Comparison of ENCODE assay signal across 28 cellular contexts in the genomic region with DNA sequence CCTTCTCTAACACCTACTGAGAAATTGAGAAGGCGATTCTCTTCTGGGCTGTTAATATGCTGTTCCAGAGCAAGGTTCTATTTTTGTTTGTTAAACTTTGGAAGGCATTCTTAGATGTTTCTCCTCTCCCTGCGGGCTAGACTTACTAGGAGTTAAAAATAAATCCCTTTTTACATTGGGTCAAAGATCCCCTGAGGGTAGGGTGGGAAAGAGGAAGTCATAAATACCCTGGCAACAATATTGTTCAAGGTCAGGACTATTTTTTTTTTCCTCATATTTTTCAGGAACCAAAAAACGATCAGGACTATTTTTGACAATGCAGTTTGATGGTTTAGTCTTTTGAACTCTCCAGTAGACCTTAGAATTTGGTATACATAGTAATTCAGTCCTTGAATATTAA. TPM values are rescaled to one million over a fixed set of nuclear protein-coding genes. Genes with fewer than 3 reads are reported as not detected.
A peak's percentile ranks its signal among the peaks of the same experiment; 100 is the strongest.
DNase-seq lines count a peak whose midpoint lies in the region; ATAC-seq and TF ChIP-seq lines count a peak whose summit lies in the region.
"Had no signal": no experiment of that assay in that cellular context is flagged by ENCODE, and none has a peak within 500 bp of the region (broad histone marks: within the 10 kb centered on the region; RNA-seq: fewer than 3 reads in every experiment).

No MANE protein-coding gene starts in this region.

- H3K79me2 ChIP-seq in OCI-LY7 (ENCODE audit: insufficient read depth, low read depth, low read length): no peaks in the 10 kb centered on the region

- H3K4me1 ChIP-seq in OCI-LY7 (ENCODE audit: insufficient read depth, low read length, poor library complexity, severe bottlenecking): no peaks in the 10 kb centered on the region

- H4K20me1 ChIP-seq in OCI-LY7 (ENCODE audit: insufficient read depth, low read length): no peaks in the 10 kb centered on the region

- no peak for TF ChIP-seq CTCF in OCI-LY7 (conservative IDR thresholded peaks at IDR 0.05; ENCODE audit: low read length)

- H2AFZ ChIP-seq in OCI-LY7 (ENCODE audit: low read length): 0 out of 2 replicates have a peak overlapping the region, but pooled peaks have one; percentile 36

- no peak overlapping the region for H3K27ac ChIP-seq in OCI-LY7 (ENCODE audit: low read depth, low read length, poor library complexity, severe bottlenecking)
- H3K27ac ChIP-seq: brain microvascular endothelial cell, C4-2B, tibial artery had no signal

- DNase-seq in AML-193 (lab: John Stamatoyannopoulos, UW) (peak; percentile 24 to 26), LoVo (ENCODE audit: low spot score) (peak; percentile 63), OCI-LY7 (ENCODE audit: low spot score) (no peak), left colon (no peak), HCEC 1CT (no peak), NCI-H69 (lab: John Stamatoyannopoulos, UW) (no peak), cerebellar nuclear complex (lab: John Stamatoyannopoulos, UW) (no peak)
- DNase-seq: activated CD4-positive, alpha-beta memory T cell treated with anti-CD3 and anti-CD28 coated beads for 36 hours; activated CD4-positive, CD25-positive, alpha-beta regulatory T cell treated with anti-CD3 and anti-CD28 coated beads, Interleukin-2, amount 50 U/mL, for 72 hours; activated CD8-positive, alpha-beta memory T cell treated with anti-CD3 and anti-CD28 coated beads, Interleukin-2, amount 50 U/mL, for 4 hours; activated naive CD4-positive, alpha-beta T cell treated with anti-CD3 and anti-CD28 coated beads for 36 hours; amniotic stem cell; brain microvascular endothelial cell; Calu3; DMS79 treated with DMSO at 0.1 percent for 48 hours; effector CD4-positive, alpha-beta T cell; GOT3; NCI-H1436; NCI-H446 treated with DMSO at 0.1 percent for 48 hours; SHP77 treated with DMSO at 0.1 percent for 48 hours; T-helper 1 cell; tibial artery had no signal

- H3K36me3 ChIP-seq in OCI-LY7 (ENCODE audit: insufficient read depth, low read length): no peaks in the 10 kb centered on the region
- H3K36me3 ChIP-seq: brain microvascular endothelial cell, tibial artery had no signal

- H3K4me3 ChIP-seq in OCI-LY7 (ENCODE audit: low read depth, low read length, poor library complexity, severe bottlenecking): no peak overlapping the region
- H3K4me3 ChIP-seq: GM12878, tibial artery had no signal

- CTCF ChIA-PET in OCI-LY7 (lab: Charles Lee; ENCODE audit: unreplicated experiment): no interaction called here

- peak; percentile 33 for ATAC-seq in left colon
- no peak for ATAC-seq in GM21367 (IDR thresholded peaks at IDR 0.05; ENCODE audit: unreplicated experiment)
- ATAC-seq: GM12878, Panc1 had no signal

- H3K9me2 ChIP-seq in OCI-LY7 (ENCODE audit: insufficient read depth, low read length): no peaks in the 10 kb centered on the region

- H3K9me3 ChIP-seq in OCI-LY7 (ENCODE audit: low read length): no peaks in the 10 kb centered on the region
- H3K9me3 ChIP-seq: tibial artery had no signal

- POLR2A ChIA-PET in OCI-LY7 (lab: Charles Lee): no interaction called here

- H3K4me2 ChIP-seq in OCI-LY7 (ENCODE audit: low read length): no peak overlapping the region

- no TSS peak for BruUV-seq in OCI-LY7 (replicated peaks; lab: Mats Ljungman, UMichigan)

- intact Hi-C loops in OCI-LY7 (cut with micrococcal nuclease; ENCODE audit: unreplicated experiment): no loop called here
- intact Hi-C loops in left colon (cut with DNase I, micrococcal nuclease): no loop called here

RNA-seq across cellular contexts. Expression of a gene that starts 12.0 kb away (rescaled TPM):
- total RNA-seq in OCI-LY7 (2014; rRNA removed; shearing (Covaris generic)): 0.23 TPM in 1 of 2 replicates, not detected in the other
- total RNA-seq in OCI-LY7 (2022): 0.31 and 0.48 TPM in 2 replicates
- under 1 TPM; 0.36 to 0.37 TPM for total RNA-seq in left colon
- total RNA-seq: Calu3, epithelial cell of proximal tubule, lung microvascular endothelial cell had no signal

RNA-seq across cellular contexts. Expression of a gene that starts 51.3 kb away (rescaled TPM):
- total RNA-seq in OCI-LY7 (2014; rRNA removed; shearing (Covaris generic)): 3.7 and 3.9 TPM in 2 replicates
- total RNA-seq in OCI-LY7 (2022) (16.3 and 17.9 TPM in 2 replicates), left colon (10 to 100 TPM in 1 of 2 donors, 1 to 10 TPM in 1; 8.9 to 11.8 TPM)
- total RNA-seq: Calu3 had no signal

Comparison
In these comparisons a context has a peak if more than half of its experiments do, and no peak if none do; other contexts are left out.
1. DNase-seq: peak in AML-193 (2 of 2) and LoVo (single experiment); none in OCI-LY7 (single experiment), left colon (0 of 2), HCEC 1CT (single experiment), NCI-H69 (single experiment) and cerebellar nuclear complex (0 of 2).